ENCODE assay signal across 1 cellular context in the genomic region with DNA sequence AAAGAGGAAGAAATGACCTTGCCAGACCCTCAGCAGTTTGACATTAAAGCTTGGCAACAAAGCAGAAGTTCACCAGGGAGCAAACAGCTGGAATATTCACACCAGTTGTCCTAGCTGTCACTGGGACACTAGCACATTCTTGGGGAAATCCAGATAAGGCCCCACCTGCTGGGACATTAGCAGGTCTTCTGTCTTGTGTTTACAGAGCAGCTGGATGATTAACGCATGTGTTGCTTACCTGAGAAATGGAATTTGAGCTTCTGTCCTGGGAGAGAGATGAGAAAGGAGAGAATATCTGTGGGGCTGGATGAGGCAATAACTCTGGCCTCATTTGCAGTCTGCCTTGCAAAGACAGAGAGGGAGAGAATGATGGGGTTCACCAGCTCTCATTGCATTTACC.
A peak's percentile ranks its signal among the peaks of the same experiment; 100 is the strongest.
TF ChIP-seq lines count a peak whose summit lies in the region.

No MANE protein-coding gene starts in this region.

TF ChIP-seq in HepG2, 621 proteins besides CTCF, POLR2A, EP300 and RAD21 (continued from another document and continues in another):
- TF ChIP-seq, protein P1, sequence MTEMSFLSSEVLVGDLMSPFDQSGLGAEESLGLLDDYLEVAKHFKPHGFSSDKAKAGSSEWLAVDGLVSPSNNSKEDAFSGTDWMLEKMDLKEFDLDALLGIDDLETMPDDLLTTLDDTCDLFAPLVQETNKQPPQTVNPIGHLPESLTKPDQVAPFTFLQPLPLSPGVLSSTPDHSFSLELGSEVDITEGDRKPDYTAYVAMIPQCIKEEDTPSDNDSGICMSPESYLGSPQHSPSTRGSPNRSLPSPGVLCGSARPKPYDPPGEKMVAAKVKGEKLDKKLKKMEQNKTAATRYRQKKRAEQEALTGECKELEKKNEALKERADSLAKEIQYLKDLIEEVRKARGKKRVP (CRISPR knock-in tag; IDR thresholded peaks at IDR 0.05): peak in 1 of 2 experiments; percentile 79; a peak in 2 of 4 replicates
- TF ChIP-seq PITX1 (CRISPR knock-in tag; IDR thresholded peaks at IDR 0.05) (peak; percentile 66; the same call in 1 of the 2 replicates), ZSCAN9 (CRISPR knock-in tag; IDR thresholded peaks at IDR 0.05; ENCODE audit: borderline replicate concordance) (0 out of 2 replicates have a peak, but pooled peaks have one; percentile 39), ZNF362 (CRISPR knock-in tag; IDR thresholded peaks at IDR 0.05; ENCODE audit: borderline replicate concordance) (0 out of 2 replicates have a peak, but pooled peaks have one; percentile 29), SAP130 (CRISPR knock-in tag; IDR thresholded peaks at IDR 0.05; ENCODE audit: low read depth) (peak; percentile 47; the same call in 1 of the 2 replicates), FOXP1 (IDR thresholded peaks at IDR 0.05) (no peak), FOXP1 (CRISPR knock-in tag; IDR thresholded peaks at IDR 0.05) (peak; percentile 81), KDM3A (CRISPR knock-in tag; IDR thresholded peaks at IDR 0.05; ENCODE audit: low read depth) (no peak), LCORL (IDR thresholded peaks at IDR 0.05) (no peak), LCORL (CRISPR knock-in tag; IDR thresholded peaks at IDR 0.05) (peak; percentile 75), ZNF660 (CRISPR knock-in tag; IDR thresholded peaks at IDR 0.05; ENCODE audit: borderline replicate concordance, low read depth) (no peak), DMTF1 (CRISPR knock-in tag; IDR thresholded peaks at IDR 0.05) (no peak), AHDC1 (CRISPR knock-in tag; IDR thresholded peaks at IDR 0.05; ENCODE audit: borderline replicate concordance) (peak; percentile 68; the same call in 1 of the 2 replicates), ARID5B (CRISPR knock-in tag; IDR thresholded peaks at IDR 0.05) (peak; percentile 81), NONO (IDR thresholded peaks at IDR 0.05) (no peak), NONO (CRISPR knock-in tag; conservative IDR thresholded peaks at IDR 0.05) (no peak), PHF20 (CRISPR knock-in tag; IDR thresholded peaks at IDR 0.05) (no peak), TRIM22 (IDR thresholded peaks at IDR 0.05) (no peak), PHF21A (CRISPR knock-in tag; IDR thresholded peaks at IDR 0.05) (peak; percentile 83), ZBTB34 (CRISPR knock-in tag; IDR thresholded peaks at IDR 0.05) (peak; percentile 33; the same call in 1 of the 2 replicates), ZBTB21 (CRISPR knock-in tag; IDR thresholded peaks at IDR 0.05) (peak; percentile 24; the same call in 1 of the 2 replicates), REL (CRISPR knock-in tag; conservative IDR thresholded peaks at IDR 0.05) (no peak), IRF2 (CRISPR knock-in tag; IDR thresholded peaks at IDR 0.05) (0 out of 2 replicates have a peak, but pooled peaks have one; percentile 23)
- TF ChIP-seq, protein P2, sequence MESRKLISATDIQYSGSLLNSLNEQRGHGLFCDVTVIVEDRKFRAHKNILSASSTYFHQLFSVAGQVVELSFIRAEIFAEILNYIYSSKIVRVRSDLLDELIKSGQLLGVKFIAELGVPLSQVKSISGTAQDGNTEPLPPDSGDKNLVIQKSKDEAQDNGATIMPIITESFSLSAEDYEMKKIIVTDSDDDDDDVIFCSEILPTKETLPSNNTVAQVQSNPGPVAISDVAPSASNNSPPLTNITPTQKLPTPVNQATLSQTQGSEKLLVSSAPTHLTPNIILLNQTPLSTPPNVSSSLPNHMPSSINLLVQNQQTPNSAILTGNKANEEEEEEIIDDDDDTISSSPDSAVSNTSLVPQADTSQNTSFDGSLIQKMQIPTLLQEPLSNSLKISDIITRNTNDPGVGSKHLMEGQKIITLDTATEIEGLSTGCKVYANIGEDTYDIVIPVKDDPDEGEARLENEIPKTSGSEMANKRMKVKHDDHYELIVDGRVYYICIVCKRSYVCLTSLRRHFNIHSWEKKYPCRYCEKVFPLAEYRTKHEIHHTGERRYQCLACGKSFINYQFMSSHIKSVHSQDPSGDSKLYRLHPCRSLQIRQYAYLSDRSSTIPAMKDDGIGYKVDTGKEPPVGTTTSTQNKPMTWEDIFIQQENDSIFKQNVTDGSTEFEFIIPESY (CRISPR knock-in tag; IDR thresholded peaks at IDR 0.05): no peak; the same call in 1 of the 2 replicates
- TF ChIP-seq, protein P3, sequence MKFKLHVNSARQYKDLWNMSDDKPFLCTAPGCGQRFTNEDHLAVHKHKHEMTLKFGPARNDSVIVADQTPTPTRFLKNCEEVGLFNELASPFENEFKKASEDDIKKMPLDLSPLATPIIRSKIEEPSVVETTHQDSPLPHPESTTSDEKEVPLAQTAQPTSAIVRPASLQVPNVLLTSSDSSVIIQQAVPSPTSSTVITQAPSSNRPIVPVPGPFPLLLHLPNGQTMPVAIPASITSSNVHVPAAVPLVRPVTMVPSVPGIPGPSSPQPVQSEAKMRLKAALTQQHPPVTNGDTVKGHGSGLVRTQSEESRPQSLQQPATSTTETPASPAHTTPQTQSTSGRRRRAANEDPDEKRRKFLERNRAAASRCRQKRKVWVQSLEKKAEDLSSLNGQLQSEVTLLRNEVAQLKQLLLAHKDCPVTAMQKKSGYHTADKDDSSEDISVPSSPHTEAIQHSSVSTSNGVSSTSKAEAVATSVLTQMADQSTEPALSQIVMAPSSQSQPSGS (CRISPR knock-in tag; IDR thresholded peaks at IDR 0.05): peak; percentile 23; the same call in 1 of the 2 replicates
- TF ChIP-seq, protein P4, sequence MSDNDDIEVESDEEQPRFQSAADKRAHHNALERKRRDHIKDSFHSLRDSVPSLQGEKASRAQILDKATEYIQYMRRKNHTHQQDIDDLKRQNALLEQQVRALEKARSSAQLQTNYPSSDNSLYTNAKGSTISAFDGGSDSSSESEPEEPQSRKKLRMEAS (IDR thresholded peaks at IDR 0.05): peak; percentile 46; the same call in 1 of the 2 replicates
- TF ChIP-seq, protein P5, sequence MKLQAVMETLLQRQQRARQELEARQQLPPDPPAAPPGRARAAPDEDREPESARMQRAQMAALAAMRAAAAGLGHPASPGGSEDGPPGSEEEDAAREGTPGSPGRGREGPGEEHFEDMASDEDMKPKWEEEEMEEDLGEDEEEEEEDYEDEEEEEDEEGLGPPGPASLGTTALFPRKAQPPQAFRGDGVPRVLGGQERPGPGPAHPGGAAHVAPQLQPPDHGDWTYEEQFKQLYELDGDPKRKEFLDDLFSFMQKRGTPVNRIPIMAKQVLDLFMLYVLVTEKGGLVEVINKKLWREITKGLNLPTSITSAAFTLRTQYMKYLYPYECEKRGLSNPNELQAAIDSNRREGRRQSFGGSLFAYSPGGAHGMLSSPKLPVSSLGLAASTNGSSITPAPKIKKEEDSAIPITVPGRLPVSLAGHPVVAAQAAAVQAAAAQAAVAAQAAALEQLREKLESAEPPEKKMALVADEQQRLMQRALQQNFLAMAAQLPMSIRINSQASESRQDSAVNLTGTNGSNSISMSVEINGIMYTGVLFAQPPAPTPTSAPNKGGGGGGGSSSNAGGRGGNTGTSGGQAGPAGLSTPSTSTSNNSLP (IDR thresholded peaks at IDR 0.05; ENCODE audit: low read depth, low read length): no peak
